Comparison of ENCODE assay signal across 8 cellular contexts in the genomic region with DNA sequence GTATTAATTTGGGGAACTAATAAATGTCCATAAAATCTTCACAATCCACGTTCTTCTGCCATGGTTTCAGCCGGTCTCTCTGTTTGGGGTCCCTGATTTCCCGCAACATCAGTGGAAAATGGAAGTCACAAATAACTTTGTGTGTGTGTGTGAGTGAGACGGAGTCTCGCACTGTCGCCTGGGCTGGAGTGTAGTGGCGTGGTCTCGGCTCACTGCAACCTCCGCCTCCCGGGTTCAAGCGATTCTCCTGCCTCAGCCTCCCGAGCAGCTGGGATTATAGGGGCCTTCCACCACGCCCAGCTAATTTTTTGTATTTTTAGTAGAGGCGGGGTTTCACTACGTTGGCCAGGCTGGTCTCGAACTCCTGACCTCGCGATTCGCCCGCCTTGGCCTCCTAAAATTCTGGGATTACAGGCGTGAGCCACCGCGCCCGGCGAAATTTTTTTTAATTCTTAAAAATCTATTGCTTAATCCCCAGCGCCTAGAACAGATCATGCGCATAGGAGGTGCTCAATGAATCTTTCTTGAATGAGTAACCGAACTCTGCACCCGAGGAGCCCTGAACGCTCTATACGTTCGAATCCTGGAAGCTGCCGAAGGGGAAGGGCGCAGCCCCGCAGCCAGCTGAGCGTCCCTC. TPM values are rescaled to one million over a fixed set of nuclear protein-coding genes. Genes with fewer than 3 reads are reported as not detected.
DNase-seq lines count a peak whose midpoint lies in the region; ATAC-seq and TF ChIP-seq lines count a peak whose summit lies in the region.
"Not testable (repeated sequence)": the region's sequence is repeated elsewhere in the genome, so short reads cannot be mapped to it uniquely, and the experiment has no call there.

No MANE protein-coding gene starts in this region.

- CTCF ChIA-PET in RWPE1 (lab: Yijun Ruan, JAX): interaction anchor here (0.6 to 0.7 kb wide), 2 partner anchors 154 to 317 kb away, joined by 3 to 4 read pairs; no protein-coding TSS in a partner anchor

- H3K27ac Mint-ChIP-seq in activated naive CD8-positive, alpha-beta T cell treated with anti-CD3 and anti-CD28 coated beads, Interleukin-2, amount 10 ng/mL, durations not matched to agents 7 days and 5 days: peak overlapping the region; percentile 93

- peak overlapping the region; percentile 98 for H3K4me3 Mint-ChIP-seq in activated naive CD8-positive, alpha-beta T cell treated with anti-CD3 and anti-CD28 coated beads, Interleukin-2, amount 10 ng/mL, durations not matched to agents 7 days and 5 days

- not testable (repeated sequence) for TF ChIP-seq CTCF in RWPE1 (conservative IDR thresholded peaks at IDR 0.05; ENCODE audit: low read depth); fibroblast of the aortic adventitia (IDR thresholded peaks at IDR 0.05; ENCODE audit: insufficient read depth, low read length)

- not testable (repeated sequence) for H3K9me3 Mint-ChIP-seq in activated naive CD8-positive, alpha-beta T cell treated with anti-CD3 and anti-CD28 coated beads, Interleukin-2, amount 10 ng/mL, durations not matched to agents 7 days and 5 days

- H3K9me3 ChIP-seq in muscle layer of duodenum (ENCODE audit: control insufficient read depth in 1 of 2, low read length in 2 of 2): not testable (repeated sequence)

- H3K4me1 ChIP-seq in muscle layer of duodenum (ENCODE audit: control insufficient read depth in 1 of 2, insufficient read depth in 2 of 2, low read length in 2 of 2): peaks cover 5 to 25% of the 10 kb centered on the region in 2 donors

- H3K36me3 ChIP-seq in muscle layer of duodenum (ENCODE audit: control insufficient read depth in 1 of 2, insufficient read depth in 2 of 2, low read length in 2 of 2): peaks cover 6 to 20% of the 10 kb centered on the region in 2 donors

- not testable (repeated sequence) for H3K27me3 ChIP-seq in muscle layer of duodenum (ENCODE audit: low read depth, low read length)

- H3K27ac ChIP-seq in RWPE1 (peak overlapping the region; percentile 95), muscle layer of duodenum (ENCODE audit: low read length) (peak overlapping the region; percentile 93)

- not testable (repeated sequence) for H3K27me3 Mint-ChIP-seq in activated naive CD8-positive, alpha-beta T cell treated with anti-CD3 and anti-CD28 coated beads, Interleukin-2, amount 10 ng/mL, durations not matched to agents 7 days and 5 days

- H3K4me3 ChIP-seq in fibroblast of the aortic adventitia (ENCODE audit: low read depth, low read length) (peak overlapping the region; percentile 98), muscle layer of duodenum (ENCODE audit: low read depth in 1 of 2, low read length in 2 of 2) (peak overlapping the region; percentile 78 to 81)

- peak; percentile 22 for ATAC-seq in GM21723 (IDR thresholded peaks at IDR 0.05; ENCODE audit: unreplicated experiment)
- peak; percentile 35 for ATAC-seq in activated naive CD8-positive, alpha-beta T cell treated with anti-CD3 and anti-CD28 coated beads, Interleukin-2, amount 10 ng/mL, durations not matched to agents 7 days and 5 days (ENCODE audit: low read depth)
- ATAC-seq in stimulated activated naive CD8-positive, alpha-beta T cell treated with anti-CD3 and anti-CD28 coated beads, Interleukin-15, Interleukin-2, amounts not matched to agents 100 U/mL and 50 U/mL, for 24 hours: peak; percentile 44

- DNase-seq in COLO668 (lab: John Stamatoyannopoulos, UW; ENCODE audit: unreplicated experiment): peak; percentile 47
- peak; percentile 68 for DNase-seq in HT1080 (ENCODE audit: low read depth)
- peak; percentile 62 for DNase-seq in RWPE1 (ENCODE audit: low spot score)
- not testable (repeated sequence) for DNase-seq in activated naive CD8-positive, alpha-beta T cell treated with anti-CD3 and anti-CD28 coated beads, Interleukin-2, amount 10 ng/mL, durations not matched to agents 7 days and 5 days
- peak; percentile 87 for DNase-seq in fibroblast of the aortic adventitia (ENCODE audit: low read depth)
- DNase-seq in stimulated activated naive CD8-positive, alpha-beta T cell treated with anti-CD3 and anti-CD28 coated beads, Interleukin-15, Interleukin-2, amounts not matched to agents 100 U/mL and 50 U/mL, for 24 hours: peak; percentile 58

- not testable (repeated sequence) for H3K36me3 Mint-ChIP-seq in activated naive CD8-positive, alpha-beta T cell treated with anti-CD3 and anti-CD28 coated beads, Interleukin-2, amount 10 ng/mL, durations not matched to agents 7 days and 5 days

- POLR2A ChIA-PET in RWPE1 (lab: Yijun Ruan, JAX; ENCODE audit: low non-redundant PET): interaction anchor here (0.7 kb wide), 1 partner anchor 127 kb away, joined by 3 read pairs; no protein-coding TSS in a partner anchor
- POLR2A ChIA-PET in activated naive CD8-positive, alpha-beta T cell treated with anti-CD3 and anti-CD28 coated beads, Interleukin-2, amount 10 ng/mL, durations not matched to agents 7 days and 5 days (lab: Charles Lee): interaction anchor here (0.8 to 2.9 kb wide), 8 partner anchors 8 to 109 kb away, joined by 3 to 14 read pairs (median 5); a partner anchor contains a TSS

- peaks cover 23% of the 10 kb centered on the region for H3K4me1 Mint-ChIP-seq in activated naive CD8-positive, alpha-beta T cell treated with anti-CD3 and anti-CD28 coated beads, Interleukin-2, amount 10 ng/mL, durations not matched to agents 7 days and 5 days

RNA-seq across cellular contexts. Expression of a gene that starts 0.7 kb away (rescaled TPM):
- 259 and 270 TPM in 2 replicates for total RNA-seq in HT1080 (2014; rRNA removed; shearing (Covaris generic))
- 248 and 267 TPM in 2 replicates for polyA plus RNA-seq in HT1080 (2015; cell fraction: cytosol; rRNA removed)
- 131 and 158 TPM in 2 replicates for polyA plus RNA-seq in HT1080 (2015; cell fraction: nucleus; rRNA removed)
- 100 to 1,000 TPM; 196 to 199 TPM for total RNA-seq in activated naive CD8-positive, alpha-beta T cell treated with anti-CD3 and anti-CD28 coated beads, Interleukin-2, amount 10 ng/mL, durations not matched to agents 7 days and 5 days
- 513 and 829 TPM in 2 replicates for total RNA-seq in fibroblast of the aortic adventitia (ENCODE audit: low replicate concordance)

RNA-seq across cellular contexts. Expression of a gene that starts 1.0 kb away (rescaled TPM):
- 17.2 and 18.6 TPM in 2 replicates for total RNA-seq in HT1080 (2014; rRNA removed; shearing (Covaris generic))
- polyA plus RNA-seq in HT1080 (2015; cell fraction: cytosol; rRNA removed): 13.7 and 14.5 TPM in 2 replicates
- 13.7 and 14.6 TPM in 2 replicates for polyA plus RNA-seq in HT1080 (2015; cell fraction: nucleus; rRNA removed)
- total RNA-seq in activated naive CD8-positive, alpha-beta T cell treated with anti-CD3 and anti-CD28 coated beads, Interleukin-2, amount 10 ng/mL, durations not matched to agents 7 days and 5 days: 10 to 100 TPM; 20.4 to 22.4 TPM
- 20.2 and 34.2 TPM in 2 replicates for total RNA-seq in fibroblast of the aortic adventitia (ENCODE audit: low replicate concordance)

RNA-seq across cellular contexts. Expression of a gene that starts 33.6 kb away (rescaled TPM):
- total RNA-seq in HT1080 (2014; rRNA removed; shearing (Covaris generic)): 110 and 114 TPM in 2 replicates
- 81.8 and 85.9 TPM in 2 replicates for polyA plus RNA-seq in HT1080 (2015; cell fraction: cytosol; rRNA removed)
- polyA plus RNA-seq in HT1080 (2015; cell fraction: nucleus; rRNA removed): 34.9 and 41.6 TPM in 2 replicates
- total RNA-seq in activated naive CD8-positive, alpha-beta T cell treated with anti-CD3 and anti-CD28 coated beads, Interleukin-2, amount 10 ng/mL, durations not matched to agents 7 days and 5 days: 10 to 100 TPM; 32.2 to 36.2 TPM
- 26.2 and 31.4 TPM in 2 replicates for total RNA-seq in fibroblast of the aortic adventitia (ENCODE audit: low replicate concordance)

RNA-seq across cellular contexts. Expression of a gene that starts 41.7 kb away (rescaled TPM):
- not detected in 2 replicates for total RNA-seq in HT1080 (2014; rRNA removed; shearing (Covaris generic))
- not detected in 2 replicates for polyA plus RNA-seq in HT1080 (2015; cell fraction: cytosol; rRNA removed)
- polyA plus RNA-seq in HT1080 (2015; cell fraction: nucleus; rRNA removed): 0.16 TPM in 1 of 2 replicates, not detected in the other
- total RNA-seq in activated naive CD8-positive, alpha-beta T cell treated with anti-CD3 and anti-CD28 coated beads, Interleukin-2, amount 10 ng/mL, durations not matched to agents 7 days and 5 days: 10 to 100 TPM in 1 of 2 experiments, 1 to 10 TPM in 1; 9.1 to 11.0 TPM
- total RNA-seq in fibroblast of the aortic adventitia (ENCODE audit: low replicate concordance): 2.8 and 4.4 TPM in 2 replicates

RNA-seq across cellular contexts. Expression of a gene that starts 58.6 kb away (rescaled TPM):
- 3.6 and 3.8 TPM in 2 replicates for total RNA-seq in HT1080 (2014; rRNA removed; shearing (Covaris generic))
- 3.4 and 3.9 TPM in 2 replicates for polyA plus RNA-seq in HT1080 (2015; cell fraction: cytosol; rRNA removed)
- polyA plus RNA-seq in HT1080 (2015; cell fraction: nucleus; rRNA removed): 2.6 and 2.9 TPM in 2 replicates
- under 1 TPM; 0.11 to 0.14 TPM for total RNA-seq in activated naive CD8-positive, alpha-beta T cell treated with anti-CD3 and anti-CD28 coated beads, Interleukin-2, amount 10 ng/mL, durations not matched to agents 7 days and 5 days
- 11.8 and 15.3 TPM in 2 replicates for total RNA-seq in fibroblast of the aortic adventitia (ENCODE audit: low replicate concordance)
